Comparison of ENCODE assay signal across 9 cellular contexts in the genomic region with DNA sequence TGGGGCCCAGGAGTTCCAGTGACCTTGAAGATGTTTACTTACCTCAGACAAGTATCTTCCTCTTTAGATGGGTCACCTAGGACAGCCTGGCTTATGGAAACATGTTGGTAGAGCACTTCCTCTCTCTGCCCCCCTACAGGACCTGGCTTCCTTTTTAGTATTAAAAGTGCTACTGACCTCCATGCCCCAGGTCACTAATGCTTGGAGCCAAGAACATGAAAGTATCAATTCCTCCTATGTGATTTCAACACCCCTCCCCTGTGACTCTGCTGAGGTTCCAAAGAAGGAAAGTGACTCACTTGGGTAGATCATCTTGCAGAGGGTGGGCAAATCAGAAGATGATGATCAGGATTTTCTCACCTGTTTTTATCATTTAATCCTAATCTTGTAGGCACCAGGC.
A peak's percentile ranks its signal among the peaks of the same experiment; 100 is the strongest.
DNase-seq lines count a peak whose midpoint lies in the region; ATAC-seq and TF ChIP-seq lines count a peak whose summit lies in the region.
"Had no signal": no experiment of that assay in that cellular context is flagged by ENCODE, and none has a peak within 500 bp of the region (broad histone marks: within the 10 kb centered on the region; RNA-seq: fewer than 3 reads in every experiment).

No MANE protein-coding gene starts in this region.

- DNase-seq in RPMI8226 (peak; percentile 53), omental fat pad (ENCODE audit: low spot score) (no peak), iPS-NIHi7 (ENCODE audit: extremely low spot score) (no peak), NCI-H1048 (lab: John Stamatoyannopoulos, UW) (no peak), NK-92 (lab: John Stamatoyannopoulos, UW; ENCODE audit: unreplicated experiment) (no peak), NCI-H510A treated with DMSO at 0.1 percent for 48 hours (lab: John Stamatoyannopoulos, UW) (no peak)
- DNase-seq: kidney had no signal

- ATAC-seq in GM19351 (IDR thresholded peaks at IDR 0.05; ENCODE audit: unreplicated experiment): peak; percentile 47
- peak; percentile 50 for ATAC-seq in HG02938 (IDR thresholded peaks at IDR 0.05; ENCODE audit: unreplicated experiment)
- peak; percentile 37 for ATAC-seq in omental fat pad (ENCODE audit: low FRiP score)

- no peak for TF ChIP-seq CTCF in omental fat pad (IDR thresholded peaks at IDR 0.05)
